Comparison of ENCODE assay signal across 21 cellular contexts in the genomic region with DNA sequence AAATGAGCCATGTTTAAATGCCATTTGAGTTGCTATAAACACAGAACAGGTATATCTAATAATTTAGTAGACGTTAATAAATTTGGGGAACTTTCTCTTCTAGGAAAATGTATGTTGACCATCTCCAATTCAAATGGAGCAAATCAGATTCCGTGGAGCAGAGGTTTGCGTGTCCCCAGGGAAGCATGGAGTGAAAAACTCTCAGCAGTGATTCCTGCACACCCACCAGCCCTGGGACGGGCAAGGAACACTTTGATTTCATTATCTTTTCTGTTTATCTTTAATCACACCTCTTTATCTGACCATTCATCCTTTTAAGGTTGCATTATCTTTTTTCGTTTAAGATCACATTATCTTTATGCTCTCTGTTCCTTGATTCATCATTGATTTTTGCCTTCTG.
DNase-seq lines count a peak whose midpoint lies in the region; ATAC-seq and TF ChIP-seq lines count a peak whose summit lies in the region.
"Had no signal": no experiment of that assay in that cellular context is flagged by ENCODE, and none has a peak within 500 bp of the region (broad histone marks: within the 10 kb centered on the region; RNA-seq: fewer than 3 reads in every experiment).

No MANE protein-coding gene starts in this region.

- H3K27me3 ChIP-seq in CD8-positive, alpha-beta memory T cell (ENCODE audit: insufficient read depth, low read length, poor library complexity, severe bottlenecking): peaks cover 10% of the 10 kb centered on the region
- peaks cover 35% of the 10 kb centered on the region for H3K27me3 ChIP-seq in neural progenitor cell

- no peak overlapping the region for H3K9ac ChIP-seq in neural progenitor cell

- peak overlapping the region; percentile 98 for H2AFZ ChIP-seq in neural progenitor cell (replicated peaks)

- no peaks in the 10 kb centered on the region for H3K9me3 Mint-ChIP-seq in CD8-positive, alpha-beta memory T cell
- H3K9me3 Mint-ChIP-seq in T-cell: no peaks in the 10 kb centered on the region
- H3K9me3 Mint-ChIP-seq in endothelial cell (ENCODE audit: unreplicated experiment): no peaks in the 10 kb centered on the region
- H3K9me3 Mint-ChIP-seq in neural progenitor cell: no peaks in the 10 kb centered on the region
- H3K9me3 Mint-ChIP-seq: activated CD4-positive, alpha-beta T cell treated with anti-CD3 and anti-CD28 coated beads, Interleukin-2, amount 10 ng/mL, durations not matched to agents 7 days and 5 days; dendritic cell treated with granulocyte-macrophage colony-stimulating factor and Interleukin-4, amounts not matched to agents 40 ng/mL and 50 ng/mL, for 4 days had no signal

- CTCF ChIA-PET in CD8-positive, alpha-beta memory T cell (lab: Charles Lee): no interaction called here
- CTCF ChIA-PET in T-cell (lab: Charles Lee): no interaction called here

- H3K9me3 ChIP-seq in CD8-positive, alpha-beta memory T cell (ENCODE audit: low read length): no peaks in the 10 kb centered on the region
- no peaks in the 10 kb centered on the region for H3K9me3 ChIP-seq in neural progenitor cell (ENCODE audit: low read depth)

- peaks cover 4 to 10% (median 6%) of the 10 kb centered on the region in 3 donors for H3K4me1 Mint-ChIP-seq in CD8-positive, alpha-beta memory T cell
- H3K4me1 Mint-ChIP-seq in T-cell (peaks cover 6 to 16% (median 7%) of the 10 kb centered on the region in 3 donors), endothelial cell (ENCODE audit: unreplicated experiment) (peaks cover 12% of the 10 kb centered on the region), neural progenitor cell (peaks cover 20% of the 10 kb centered on the region)

- no peak overlapping the region for H3K27ac ChIP-seq in CD8-positive, alpha-beta memory T cell (ENCODE audit: low read depth, low read length)
- H3K27ac ChIP-seq in neural progenitor cell: no peak overlapping the region
- H3K27ac ChIP-seq: RWPE1 had no signal

- DNase-seq in CD8-positive, alpha-beta memory T cell: no peak
- no peak for DNase-seq in T-cell
- DNase-seq in endothelial cell (ENCODE audit: low spot score): no peak
- no peak for DNase-seq in neural progenitor cell (ENCODE audit: low spot score)
- no peak for DNase-seq in T-helper 9 cell
- DNase-seq: activated CD4-positive, alpha-beta T cell treated with anti-CD3 and anti-CD28 coated beads, Interleukin-2, amount 10 ng/mL, durations not matched to agents 7 days and 5 days; activated effector memory CD4-positive, alpha-beta T cell treated with Interleukin-2 at 50 U/mL for 16 hours; Caco-2; hippocampal formation; midbrain; NCI-H1417 treated with DMSO at 0.1 percent for 48 hours; NCI-H2107; occipital lobe; stimulated activated CD4-positive, alpha-beta T cell treated with anti-CD3 and anti-CD28 coated beads, Interleukin-12 subunit alpha, Interleukin-12 subunit beta, amount 100 ng/mL, for 4 hours; stimulated activated CD8-positive, alpha-beta memory T cell treated with anti-CD3 and anti-CD28 coated beads, Interleukin-4, amount 100 ng/mL, for 48 hours had no signal

- ATAC-seq in T-cell (replicated peaks in 1 of 4) (no peak), GM19324 (IDR thresholded peaks at IDR 0.05; ENCODE audit: low FRiP score, unreplicated experiment) (no peak), GM19397 (IDR thresholded peaks at IDR 0.05; ENCODE audit: unreplicated experiment) (no peak), HG03460 (IDR thresholded peaks at IDR 0.05; ENCODE audit: unreplicated experiment) (no peak)
- ATAC-seq: HepG2 had no signal

- H3K4me3 Mint-ChIP-seq in CD8-positive, alpha-beta memory T cell: peak overlapping the region; percentile 2 to 91 (median 81)
- H3K4me3 Mint-ChIP-seq in T-cell (peak overlapping the region in 2 of 3 donors; percentile 83 to 92), endothelial cell (ENCODE audit: unreplicated experiment) (peak overlapping the region; percentile 96), neural progenitor cell (peak overlapping the region; percentile 95)

- H3K27me3 Mint-ChIP-seq in CD8-positive, alpha-beta memory T cell: peaks cover 0 to 23% of the 10 kb centered on the region in 2 donors
- H3K27me3 Mint-ChIP-seq in T-cell (peaks cover 5 to 7% of the 10 kb centered on the region in 2 donors), endothelial cell (ENCODE audit: unreplicated experiment) (no peaks in the 10 kb centered on the region), neural progenitor cell (ENCODE audit: insufficient read depth, low read depth) (no peaks in the 10 kb centered on the region)

- H4K20me1 ChIP-seq in neural progenitor cell (ENCODE audit: low read depth): no peaks in the 10 kb centered on the region

- POLR2A ChIA-PET in CD8-positive, alpha-beta memory T cell (lab: Charles Lee): no interaction called here
- POLR2A ChIA-PET in T-cell (lab: Charles Lee): interaction anchor here in 1 of 2 donors (0.6 kb wide), 1 partner anchor 11 kb away, joined by 3 read pairs; no protein-coding TSS in a partner anchor

- H3K4me1 ChIP-seq in CD8-positive, alpha-beta memory T cell (ENCODE audit: insufficient read depth, low read length): peaks cover 4% of the 10 kb centered on the region
- H3K4me1 ChIP-seq in neural progenitor cell: peaks cover 9% of the 10 kb centered on the region
- H3K4me1 ChIP-seq: Caco-2 had no signal

- H3K4me3 ChIP-seq in CD8-positive, alpha-beta memory T cell (ENCODE audit: low read length): no peak overlapping the region
- peak overlapping the region; percentile 70 for H3K4me3 ChIP-seq in neural progenitor cell

- H3K27ac Mint-ChIP-seq in CD8-positive, alpha-beta memory T cell: no peak overlapping the region
- H3K27ac Mint-ChIP-seq in T-cell: no peak overlapping the region
- H3K27ac Mint-ChIP-seq in endothelial cell (ENCODE audit: unreplicated experiment): peak overlapping the region; percentile 91
- no peak overlapping the region for H3K27ac Mint-ChIP-seq in neural progenitor cell
- H3K27ac Mint-ChIP-seq: activated CD4-positive, alpha-beta T cell treated with anti-CD3 and anti-CD28 coated beads, Interleukin-2, amount 10 ng/mL, durations not matched to agents 7 days and 5 days had no signal

- H3K4me2 ChIP-seq in neural progenitor cell: peak overlapping the region; percentile 96

- no peaks in the 10 kb centered on the region for H3K79me2 ChIP-seq in neural progenitor cell (ENCODE audit: low read depth)

- peaks cover 13% of the 10 kb centered on the region for H3F3A ChIP-seq in neural progenitor cell (ENCODE audit: low read depth)

- peaks cover 0 to 3% (median 0%) of the 10 kb centered on the region in 3 donors for H3K36me3 Mint-ChIP-seq in CD8-positive, alpha-beta memory T cell
- peaks cover 8% of the 10 kb centered on the region for H3K36me3 Mint-ChIP-seq in T-cell
- H3K36me3 Mint-ChIP-seq in endothelial cell (ENCODE audit: low read depth, unreplicated experiment): peaks cover 13% of the 10 kb centered on the region
- H3K36me3 Mint-ChIP-seq in neural progenitor cell: peaks cover 13% of the 10 kb centered on the region

- H3K36me3 ChIP-seq in CD8-positive, alpha-beta memory T cell (ENCODE audit: insufficient read depth, low read length): no peaks in the 10 kb centered on the region
- H3K36me3 ChIP-seq in neural progenitor cell: no peaks in the 10 kb centered on the region

- no peak for TF ChIP-seq CTCF in endothelial cell (IDR thresholded peaks at IDR 0.05; ENCODE audit: unreplicated experiment)
- no peak for TF ChIP-seq CTCF in neural progenitor cell (IDR thresholded peaks at IDR 0.05)
